ENCODE assay signal across 8 cellular contexts in the genomic region with DNA sequence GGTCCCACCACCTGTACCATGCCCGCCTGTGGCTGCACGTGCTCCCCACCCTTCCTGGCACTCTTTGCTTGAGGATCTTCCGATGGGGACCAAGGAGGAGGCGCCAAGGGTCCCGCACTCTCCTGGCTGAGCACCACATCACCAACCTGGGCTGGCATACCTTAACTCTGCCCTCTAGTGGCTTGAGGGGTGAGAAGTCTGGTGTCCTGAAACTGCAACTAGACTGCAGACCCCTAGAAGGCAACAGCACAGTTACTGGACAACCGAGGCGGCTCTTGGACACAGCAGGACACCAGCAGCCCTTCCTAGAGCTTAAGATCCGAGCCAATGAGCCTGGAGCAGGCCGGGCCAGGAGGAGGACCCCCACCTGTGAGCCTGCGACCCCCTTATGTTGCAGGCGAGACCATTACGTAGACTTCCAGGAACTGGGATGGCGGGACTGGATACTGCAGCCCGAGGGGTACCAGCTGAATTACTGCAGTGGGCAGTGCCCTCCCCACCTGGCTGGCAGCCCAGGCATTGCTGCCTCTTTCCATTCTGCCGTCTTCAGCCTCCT. TPM values are rescaled to one million over a fixed set of nuclear protein-coding genes. Genes with fewer than 3 reads are reported as not detected.
A peak's percentile ranks its signal among the peaks of the same experiment; 100 is the strongest.
DNase-seq lines count a peak whose midpoint lies in the region; ATAC-seq and TF ChIP-seq lines count a peak whose summit lies in the region.

No MANE protein-coding gene starts in this region.

- no peaks in the 10 kb centered on the region for H3K36me3 Mint-ChIP-seq in IgD-negative memory B cell
- H3K36me3 Mint-ChIP-seq in naive B cell = no peaks in the 10 kb centered on the region

- DNase-seq in ELR (ENCODE audit: low read depth) (peak; percentile 67), cerebellum (ENCODE audit: low spot score) (peak; percentile 73), naive B cell (peak; percentile 61), NCI-H187 treated with DMSO at 0.1 percent for 48 hours (lab: John Stamatoyannopoulos, UW) (no peak), OCI-M2 (lab: John Stamatoyannopoulos, UW; ENCODE audit: unreplicated experiment) (no peak)

- peaks cover 15 to 20% (median 18%) of the 10 kb centered on the region in 3 donors for H3K4me1 Mint-ChIP-seq in IgD-negative memory B cell
- H3K4me1 Mint-ChIP-seq in naive B cell = peaks cover 30 to 46% (median 37%) of the 10 kb centered on the region in 3 donors

- H3K27ac ChIP-seq in 22Rv1 = no peak overlapping the region

- H3K27ac Mint-ChIP-seq in IgD-negative memory B cell (peak overlapping the region; percentile 43 to 73 (median 52)), naive B cell (peak overlapping the region in 3 of 6 donors; percentile 0 to 93 (median 83))

- peak overlapping the region; percentile 25 to 96 (median 70) for H3K4me3 Mint-ChIP-seq in IgD-negative memory B cell
- H3K4me3 Mint-ChIP-seq in naive B cell = peak overlapping the region; percentile 7 to 93 (median 78)

- H3K9me3 Mint-ChIP-seq in IgD-negative memory B cell (no peaks in the 10 kb centered on the region), naive B cell (no peaks in the 10 kb centered on the region)

- TF ChIP-seq CTCF in 22Rv1 (IDR thresholded peaks at IDR 0.05) = peak; percentile 97

- H3K27me3 Mint-ChIP-seq in IgD-negative memory B cell (peaks cover 7% of the 10 kb centered on the region), naive B cell (no peaks in the 10 kb centered on the region)

- ATAC-seq in SK-N-SH treated with all-trans-retinoic acid at 6 μM for 48 hours = peak; percentile 34
- ATAC-seq in naive B cell (ENCODE audit: low read depth in 2 of 2) = peak; percentile 31 to 33

TF ChIP-seq in SK-N-SH treated with all-trans-retinoic acid at 6 μM for 48 hours, 23 proteins besides CTCF, POLR2A, EP300 and RAD21:
- TF ChIP-seq BACH2 (CRISPR knock-in tag; IDR thresholded peaks at IDR 0.05; ENCODE audit: borderline replicate concordance) (no peak), CSDC2 (CRISPR knock-in tag; IDR thresholded peaks at IDR 0.05) (no peak), RARB (CRISPR knock-in tag; IDR thresholded peaks at IDR 0.05) (no peak), ZNF8 (CRISPR knock-in tag; IDR thresholded peaks at IDR 0.05) (no peak), ZNF70 (CRISPR knock-in tag; IDR thresholded peaks at IDR 0.05) (no peak), PPARA (CRISPR knock-in tag; IDR thresholded peaks at IDR 0.05; ENCODE audit: borderline replicate concordance) (no peak), ARNTL (CRISPR knock-in tag; IDR thresholded peaks at IDR 0.05; ENCODE audit: borderline replicate concordance, low read depth) (no peak), GLIS3 (CRISPR knock-in tag; IDR thresholded peaks at IDR 0.05) (no peak), ZNF565 (CRISPR knock-in tag; conservative IDR thresholded peaks at IDR 0.05; ENCODE audit: low read depth) (no peak), ZFP30 (CRISPR knock-in tag; IDR thresholded peaks at IDR 0.05) (no peak), TCF4 (CRISPR knock-in tag; IDR thresholded peaks at IDR 0.05; ENCODE audit: borderline replicate concordance) (no peak), ESRRG (CRISPR knock-in tag; IDR thresholded peaks at IDR 0.05) (no peak), ZC3H10 (CRISPR knock-in tag; IDR thresholded peaks at IDR 0.05) (no peak), SNAI2 (CRISPR knock-in tag; IDR thresholded peaks at IDR 0.05) (no peak), TOX (CRISPR knock-in tag; IDR thresholded peaks at IDR 0.05; ENCODE audit: borderline replicate concordance) (no peak), ZFP3 (CRISPR knock-in tag; IDR thresholded peaks at IDR 0.05) (no peak)
- TF ChIP-seq, protein P1, sequence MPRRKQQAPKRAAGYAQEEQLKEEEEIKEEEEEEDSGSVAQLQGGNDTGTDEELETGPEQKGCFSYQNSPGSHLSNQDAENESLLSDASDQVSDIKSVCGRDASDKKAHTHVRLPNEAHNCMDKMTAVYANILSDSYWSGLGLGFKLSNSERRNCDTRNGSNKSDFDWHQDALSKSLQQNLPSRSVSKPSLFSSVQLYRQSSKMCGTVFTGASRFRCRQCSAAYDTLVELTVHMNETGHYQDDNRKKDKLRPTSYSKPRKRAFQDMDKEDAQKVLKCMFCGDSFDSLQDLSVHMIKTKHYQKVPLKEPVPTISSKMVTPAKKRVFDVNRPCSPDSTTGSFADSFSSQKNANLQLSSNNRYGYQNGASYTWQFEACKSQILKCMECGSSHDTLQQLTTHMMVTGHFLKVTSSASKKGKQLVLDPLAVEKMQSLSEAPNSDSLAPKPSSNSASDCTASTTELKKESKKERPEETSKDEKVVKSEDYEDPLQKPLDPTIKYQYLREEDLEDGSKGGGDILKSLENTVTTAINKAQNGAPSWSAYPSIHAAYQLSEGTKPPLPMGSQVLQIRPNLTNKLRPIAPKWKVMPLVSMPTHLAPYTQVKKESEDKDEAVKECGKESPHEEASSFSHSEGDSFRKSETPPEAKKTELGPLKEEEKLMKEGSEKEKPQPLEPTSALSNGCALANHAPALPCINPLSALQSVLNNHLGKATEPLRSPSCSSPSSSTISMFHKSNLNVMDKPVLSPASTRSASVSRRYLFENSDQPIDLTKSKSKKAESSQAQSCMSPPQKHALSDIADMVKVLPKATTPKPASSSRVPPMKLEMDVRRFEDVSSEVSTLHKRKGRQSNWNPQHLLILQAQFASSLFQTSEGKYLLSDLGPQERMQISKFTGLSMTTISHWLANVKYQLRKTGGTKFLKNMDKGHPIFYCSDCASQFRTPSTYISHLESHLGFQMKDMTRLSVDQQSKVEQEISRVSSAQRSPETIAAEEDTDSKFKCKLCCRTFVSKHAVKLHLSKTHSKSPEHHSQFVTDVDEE (CRISPR knock-in tag; IDR thresholded peaks at IDR 0.05) = no peak
- TF ChIP-seq, protein P2, sequence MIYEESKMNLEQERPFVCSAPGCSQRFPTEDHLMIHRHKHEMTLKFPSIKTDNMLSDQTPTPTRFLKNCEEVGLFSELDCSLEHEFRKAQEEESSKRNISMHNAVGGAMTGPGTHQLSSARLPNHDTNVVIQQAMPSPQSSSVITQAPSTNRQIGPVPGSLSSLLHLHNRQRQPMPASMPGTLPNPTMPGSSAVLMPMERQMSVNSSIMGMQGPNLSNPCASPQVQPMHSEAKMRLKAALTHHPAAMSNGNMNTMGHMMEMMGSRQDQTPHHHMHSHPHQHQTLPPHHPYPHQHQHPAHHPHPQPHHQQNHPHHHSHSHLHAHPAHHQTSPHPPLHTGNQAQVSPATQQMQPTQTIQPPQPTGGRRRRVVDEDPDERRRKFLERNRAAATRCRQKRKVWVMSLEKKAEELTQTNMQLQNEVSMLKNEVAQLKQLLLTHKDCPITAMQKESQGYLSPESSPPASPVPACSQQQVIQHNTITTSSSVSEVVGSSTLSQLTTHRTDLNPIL (CRISPR knock-in tag; IDR thresholded peaks at IDR 0.05; ENCODE audit: low read depth) = no peak
- TF ChIP-seq, protein P3, sequence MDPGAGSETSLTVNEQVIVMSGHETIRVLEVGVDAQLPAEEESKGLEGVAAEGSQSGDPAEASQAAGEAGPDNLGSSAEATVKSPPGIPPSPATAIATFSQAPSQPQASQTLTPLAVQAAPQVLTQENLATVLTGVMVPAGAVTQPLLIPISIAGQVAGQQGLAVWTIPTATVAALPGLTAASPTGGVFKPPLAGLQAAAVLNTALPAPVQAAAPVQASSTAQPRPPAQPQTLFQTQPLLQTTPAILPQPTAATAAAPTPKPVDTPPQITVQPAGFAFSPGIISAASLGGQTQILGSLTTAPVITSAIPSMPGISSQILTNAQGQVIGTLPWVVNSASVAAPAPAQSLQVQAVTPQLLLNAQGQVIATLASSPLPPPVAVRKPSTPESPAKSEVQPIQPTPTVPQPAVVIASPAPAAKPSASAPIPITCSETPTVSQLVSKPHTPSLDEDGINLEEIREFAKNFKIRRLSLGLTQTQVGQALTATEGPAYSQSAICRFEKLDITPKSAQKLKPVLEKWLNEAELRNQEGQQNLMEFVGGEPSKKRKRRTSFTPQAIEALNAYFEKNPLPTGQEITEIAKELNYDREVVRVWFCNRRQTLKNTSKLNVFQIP (CRISPR knock-in tag; IDR thresholded peaks at IDR 0.05; ENCODE audit: borderline replicate concordance, low read depth) = no peak
- TF ChIP-seq, protein P4, sequence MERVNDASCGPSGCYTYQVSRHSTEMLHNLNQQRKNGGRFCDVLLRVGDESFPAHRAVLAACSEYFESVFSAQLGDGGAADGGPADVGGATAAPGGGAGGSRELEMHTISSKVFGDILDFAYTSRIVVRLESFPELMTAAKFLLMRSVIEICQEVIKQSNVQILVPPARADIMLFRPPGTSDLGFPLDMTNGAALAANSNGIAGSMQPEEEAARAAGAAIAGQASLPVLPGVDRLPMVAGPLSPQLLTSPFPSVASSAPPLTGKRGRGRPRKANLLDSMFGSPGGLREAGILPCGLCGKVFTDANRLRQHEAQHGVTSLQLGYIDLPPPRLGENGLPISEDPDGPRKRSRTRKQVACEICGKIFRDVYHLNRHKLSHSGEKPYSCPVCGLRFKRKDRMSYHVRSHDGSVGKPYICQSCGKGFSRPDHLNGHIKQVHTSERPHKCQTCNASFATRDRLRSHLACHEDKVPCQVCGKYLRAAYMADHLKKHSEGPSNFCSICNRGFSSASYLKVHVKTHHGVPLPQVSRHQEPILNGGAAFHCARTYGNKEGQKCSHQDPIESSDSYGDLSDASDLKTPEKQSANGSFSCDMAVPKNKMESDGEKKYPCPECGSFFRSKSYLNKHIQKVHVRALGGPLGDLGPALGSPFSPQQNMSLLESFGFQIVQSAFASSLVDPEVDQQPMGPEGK (CRISPR knock-in tag; IDR thresholded peaks at IDR 0.05; ENCODE audit: borderline replicate concordance) = no peak

RNA-seq across cellular contexts. Expression of a gene that starts 1.1 kb away (rescaled TPM):
- polyA plus RNA-seq in IgD-negative memory B cell = not detected
- not detected for total RNA-seq in cerebellum
- polyA plus RNA-seq in naive B cell (ENCODE audit: low read depth in 6 of 6) = under 1 TPM in 1 of 6 donors, not detected in 5; 0.44 TPM

RNA-seq across cellular contexts. Expression of a gene that starts 3.4 kb away (rescaled TPM):
- polyA plus RNA-seq in IgD-negative memory B cell (0.18 TPM), naive B cell (ENCODE audit: low read depth in 6 of 6) (1 to 10 TPM in 4 of 6 donors, under 1 TPM in 2; 0.27 to 2.4 (median 1.1) TPM)
- 4.5 TPM for total RNA-seq in cerebellum

RNA-seq across cellular contexts. Expression of a gene that starts 21.6 kb away (rescaled TPM):
- polyA plus RNA-seq in IgD-negative memory B cell (not detected), naive B cell (ENCODE audit: low read depth in 6 of 6) (not detected)
- not detected for total RNA-seq in cerebellum

RNA-seq across cellular contexts. Expression of a gene that starts 23.4 kb away (rescaled TPM):
- polyA plus RNA-seq in IgD-negative memory B cell (129 TPM), naive B cell (ENCODE audit: low read depth in 6 of 6) (100 to 1,000 TPM; 152 to 231 (median 164) TPM)
- 2.1 TPM for total RNA-seq in cerebellum

RNA-seq across cellular contexts. Expression of a gene that starts 25.4 kb away (rescaled TPM):
- polyA plus RNA-seq in IgD-negative memory B cell = 19.2 TPM
- total RNA-seq in cerebellum = 35.0 TPM
- 10 to 100 TPM in 3 of 6 donors, 1 to 10 TPM in 3; 2.9 to 20.4 (median 10.2) TPM for polyA plus RNA-seq in naive B cell (ENCODE audit: low read depth in 6 of 6)

Comparison
In these comparisons a context has a peak if more than half of its experiments do, and no peak if none do; other contexts are left out.
1. DNase-seq: peak in ELR (single experiment), cerebellum (single experiment) and naive B cell (single experiment); none in NCI-H187 treated with DMSO at 0.1 percent for 48 hours (single experiment) and OCI-M2 (single experiment).